9 cellular contexts compared by ENCODE assay signal in the genomic region with DNA sequence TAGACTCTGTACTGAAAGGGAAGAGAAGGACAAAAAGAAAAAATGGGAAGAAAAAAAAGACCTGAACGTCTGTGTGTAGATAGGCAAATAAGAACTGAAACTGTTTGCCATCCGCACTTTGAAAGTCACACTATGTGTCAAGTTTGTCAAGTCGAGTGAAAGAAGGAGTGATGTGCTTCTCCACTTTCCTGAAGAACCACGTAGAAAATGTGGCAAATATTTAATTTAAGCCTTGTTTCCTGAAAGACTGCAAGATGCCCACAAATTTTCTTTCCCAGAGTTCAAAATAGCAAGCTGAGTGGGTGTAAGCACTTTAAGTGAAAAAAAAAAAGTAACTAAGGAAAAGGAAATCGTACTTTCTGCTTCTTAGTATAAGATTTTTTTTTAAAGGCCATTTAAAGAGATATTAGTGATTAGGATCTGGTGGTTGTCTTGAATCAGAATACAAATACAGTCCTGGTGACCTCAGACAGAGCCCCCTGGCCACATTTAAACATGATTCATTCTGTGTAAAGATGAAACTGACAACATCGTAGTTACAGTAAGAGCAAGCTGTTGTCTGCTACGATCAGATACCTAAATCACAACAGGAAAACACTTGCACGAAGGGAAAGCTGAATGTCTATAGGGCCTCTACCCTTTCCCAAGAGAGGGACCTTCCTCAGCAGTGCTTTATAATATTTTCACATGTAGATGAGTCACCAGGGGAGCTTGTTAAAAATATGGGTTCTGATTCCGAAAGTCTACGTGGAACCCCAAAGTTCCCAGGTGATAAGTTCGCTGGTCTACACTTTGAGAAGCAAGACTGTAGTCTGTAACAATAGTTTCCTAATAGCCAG.
DNase-seq lines count a peak whose midpoint lies in the region; ATAC-seq and TF ChIP-seq lines count a peak whose summit lies in the region.
"Had no signal": no experiment of that assay in that cellular context is flagged by ENCODE, and none has a peak within 500 bp of the region (broad histone marks: within the 10 kb centered on the region; RNA-seq: fewer than 3 reads in every experiment).

No MANE protein-coding gene starts in this region.

- DNase-seq in NK-92 treated with Interleukin-12 subunit alpha and Interleukin-12 subunit beta, amount 100 ng/mL, for 24 hours (lab: John Stamatoyannopoulos, UW) = peak; percentile 25
- DNase-seq in NK-92 (lab: John Stamatoyannopoulos, UW; ENCODE audit: unreplicated experiment) = no peak
- peak; percentile 31 for DNase-seq in OCI-M1 (lab: John Stamatoyannopoulos, UW)
- DNase-seq in coronary artery (ENCODE audit: low spot score) = no peak
- no peak for DNase-seq in left colon
- DNase-seq in NCI-H510A (lab: John Stamatoyannopoulos, UW) = no peak

- H3K4me3 ChIP-seq in coronary artery (peak overlapping the region; percentile 29), skin epidermis (peak overlapping the region in 2 of 7 experiments; percentile 7 to 13)
- H3K4me3 ChIP-seq: cardiac muscle cell had no signal

- no peak for TF ChIP-seq CTCF in coronary artery (IDR thresholded peaks at IDR 0.05)

- H3K27ac ChIP-seq in coronary artery (no peak overlapping the region), skin epidermis (peak overlapping the region in 17 of 21 experiments; percentile 5 to 92 (median 64))
- H3K27ac ChIP-seq: cardiac muscle cell had no signal

- intact Hi-C loops in left colon (cut with DNase I, micrococcal nuclease) = loop anchor here in 1 of 2 donors (10.0 kb wide), 1 partner anchor 102 kb away; the partner anchor contains the start of gene HIVEP2

- ATAC-seq in HG02571 (IDR thresholded peaks at IDR 0.05; ENCODE audit: unreplicated experiment) (peak; percentile 77), left colon (no peak)

Comparison
In these comparisons a context has a peak if more than half of its experiments do, and no peak if none do; other contexts are left out.
1. DNase-seq: peak in NK-92 treated with Interleukin-12 subunit alpha and Interleukin-12 subunit beta, amount 100 ng/mL, for 24 hours (single experiment) and OCI-M1 (single experiment); none in NK-92 (single experiment), coronary artery (single experiment), left colon (0 of 2) and NCI-H510A (single experiment).
2. H3K27ac ChIP-seq: peak in skin epidermis (17 of 21); none in coronary artery (0 of 2).